16 cellular contexts compared by ENCODE assay signal in the genomic region with DNA sequence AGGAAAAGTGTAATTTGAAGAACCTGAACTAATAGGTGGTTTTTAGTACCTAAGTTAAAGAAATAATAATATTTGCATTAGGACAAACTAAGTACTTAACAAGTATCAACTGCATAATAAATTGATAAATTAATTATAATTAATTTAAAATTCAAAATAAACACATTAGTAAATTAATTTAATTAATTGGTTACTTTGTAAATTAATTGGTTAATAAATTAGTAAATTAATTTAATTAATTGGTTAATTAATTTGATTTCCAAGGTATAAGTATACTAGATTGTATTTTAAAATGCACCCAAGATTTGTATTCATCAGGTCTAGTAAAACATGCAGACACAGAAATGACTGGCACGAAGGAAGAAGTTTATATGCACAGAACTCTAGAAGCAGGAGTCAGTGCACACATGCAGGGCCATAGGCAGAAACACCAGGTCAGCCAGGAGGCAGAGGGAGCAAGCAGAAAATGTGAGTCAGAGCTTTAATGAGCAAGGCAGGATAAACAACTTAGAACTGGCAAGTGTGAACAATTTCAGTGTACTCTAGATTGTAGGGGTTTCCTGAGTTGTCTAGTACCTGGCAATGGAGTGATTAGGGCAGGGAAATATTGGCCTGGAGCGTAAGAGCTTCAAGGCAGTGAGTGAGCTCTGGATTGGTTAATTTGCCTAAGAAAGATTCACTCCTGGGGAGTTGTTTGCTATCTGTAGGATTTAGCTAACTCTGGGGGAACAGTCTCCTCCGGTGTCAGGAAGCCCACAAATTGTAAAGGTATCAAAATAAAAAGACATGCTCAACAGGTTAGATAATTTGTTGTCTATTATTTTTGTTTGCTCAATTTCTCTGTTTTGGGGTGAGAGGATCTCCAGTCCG.
DNase-seq lines count a peak whose midpoint lies in the region; ATAC-seq, FAIRE-seq and TF ChIP-seq lines count a peak whose summit lies in the region.
"Had no signal": no experiment of that assay in that cellular context is flagged by ENCODE, and none has a peak within 500 bp of the region (broad histone marks: within the 10 kb centered on the region; RNA-seq: fewer than 3 reads in every experiment).

No MANE protein-coding gene starts in this region.

- H3K27me3 Mint-ChIP-seq in progenitor cell of endocrine pancreas: no peaks in the 10 kb centered on the region
- H3K27me3 Mint-ChIP-seq: activated CD4-positive, alpha-beta T cell treated with anti-CD3 and anti-CD28 coated beads, Interleukin-2, amount 10 ng/mL, durations not matched to agents 7 days and 5 days; activated naive CD8-positive, alpha-beta T cell treated with anti-CD3 and anti-CD28 coated beads, Interleukin-2, amount 50 U/mL, for 24 hours; CD4-positive, alpha-beta memory T cell had no signal

- FAIRE-seq in RCC 7860 (lab: Jason Lieb, UNC): peak; percentile 66
- FAIRE-seq: GM18507 had no signal

- H3K4me1 Mint-ChIP-seq in progenitor cell of endocrine pancreas (ENCODE audit: low read depth): peaks cover 8% of the 10 kb centered on the region
- H3K4me1 Mint-ChIP-seq: activated CD4-positive, alpha-beta T cell treated with anti-CD3 and anti-CD28 coated beads, Interleukin-2, amount 10 ng/mL, durations not matched to agents 7 days and 5 days; activated naive CD8-positive, alpha-beta T cell treated with anti-CD3 and anti-CD28 coated beads, Interleukin-2, amount 50 U/mL, for 24 hours; CD4-positive, alpha-beta memory T cell had no signal

- H3K4me3 Mint-ChIP-seq in progenitor cell of endocrine pancreas (ENCODE audit: low read depth): no peak overlapping the region
- H3K4me3 Mint-ChIP-seq: activated CD4-positive, alpha-beta T cell treated with anti-CD3 and anti-CD28 coated beads, Interleukin-2, amount 10 ng/mL, durations not matched to agents 7 days and 5 days; activated naive CD8-positive, alpha-beta T cell treated with anti-CD3 and anti-CD28 coated beads, Interleukin-2, amount 50 U/mL, for 24 hours; CD4-positive, alpha-beta memory T cell; T-helper 1 cell treated with Interleukin-12 subunit alpha and Interleukin-12 subunit beta and Interleukin-4 antibody, amounts not matched to agents 30 μg/mL and 1 μg/mL, for 36 hours had no signal

- no peak for TF ChIP-seq CTCF in progenitor cell of endocrine pancreas (IDR thresholded peaks at IDR 0.05; ENCODE audit: unreplicated experiment)

- ATAC-seq in esophagus mucosa (peak; percentile 89), GM19035 (IDR thresholded peaks at IDR 0.05; ENCODE audit: unreplicated experiment) (no peak), HG02840 (IDR thresholded peaks at IDR 0.05; ENCODE audit: low FRiP score, unreplicated experiment) (no peak)
- ATAC-seq: activated naive CD8-positive, alpha-beta T cell treated with anti-CD3 and anti-CD28 coated beads, Interleukin-2, amount 50 U/mL, for 24 hours had no signal

- peak overlapping the region; percentile 14 for H3K27ac Mint-ChIP-seq in progenitor cell of endocrine pancreas
- H3K27ac Mint-ChIP-seq: activated CD4-positive, alpha-beta T cell treated with anti-CD3 and anti-CD28 coated beads, Interleukin-2, amount 10 ng/mL, durations not matched to agents 7 days and 5 days; activated naive CD8-positive, alpha-beta T cell treated with anti-CD3 and anti-CD28 coated beads, Interleukin-2, amount 50 U/mL, for 24 hours; CD4-positive, alpha-beta memory T cell; T-helper 1 cell treated with Interleukin-12 subunit alpha and Interleukin-12 subunit beta and Interleukin-4 antibody, amounts not matched to agents 30 μg/mL and 1 μg/mL, for 36 hours had no signal

- DNase-seq in DMS53 (lab: John Stamatoyannopoulos, UW) (peak; percentile 4), DMS53 treated with DMSO at 0.1 percent for 48 hours (lab: John Stamatoyannopoulos, UW; ENCODE audit: unreplicated experiment) (no peak), RCC 7860 (ENCODE audit: low spot score) (no peak), progenitor cell of endocrine pancreas (ENCODE audit: low spot score, unreplicated experiment) (no peak), dedifferentiated amniotic fluid mesenchymal stem cell (ENCODE audit: extremely low spot score) (no peak)
- DNase-seq: activated CD4-positive, alpha-beta T cell treated with anti-CD3 and anti-CD28 coated beads, Interleukin-2, amount 10 ng/mL, durations not matched to agents 7 days and 5 days; activated naive CD8-positive, alpha-beta T cell treated with anti-CD3 and anti-CD28 coated beads, Interleukin-2, amount 50 U/mL, for 24 hours; activated T-cell treated with anti-CD3 and anti-CD28 coated beads, Interleukin-2, amount 50 U/mL, for 1 hour; CD4-positive, alpha-beta memory T cell; GM23248; PC-9 had no signal

- H3K36me3 Mint-ChIP-seq in progenitor cell of endocrine pancreas (ENCODE audit: insufficient read depth): no peaks in the 10 kb centered on the region
- H3K36me3 Mint-ChIP-seq: CD4-positive, alpha-beta memory T cell had no signal

- H3K9me3 Mint-ChIP-seq in progenitor cell of endocrine pancreas (ENCODE audit: low read depth): peaks cover 9% of the 10 kb centered on the region
- H3K9me3 Mint-ChIP-seq: activated naive CD8-positive, alpha-beta T cell treated with anti-CD3 and anti-CD28 coated beads, Interleukin-2, amount 50 U/mL, for 24 hours; T-helper 1 cell treated with Interleukin-12 subunit alpha and Interleukin-12 subunit beta and Interleukin-4 antibody, amounts not matched to agents 30 μg/mL and 1 μg/mL, for 36 hours had no signal
